19 cellular contexts compared by ENCODE assay signal in the genomic region with DNA sequence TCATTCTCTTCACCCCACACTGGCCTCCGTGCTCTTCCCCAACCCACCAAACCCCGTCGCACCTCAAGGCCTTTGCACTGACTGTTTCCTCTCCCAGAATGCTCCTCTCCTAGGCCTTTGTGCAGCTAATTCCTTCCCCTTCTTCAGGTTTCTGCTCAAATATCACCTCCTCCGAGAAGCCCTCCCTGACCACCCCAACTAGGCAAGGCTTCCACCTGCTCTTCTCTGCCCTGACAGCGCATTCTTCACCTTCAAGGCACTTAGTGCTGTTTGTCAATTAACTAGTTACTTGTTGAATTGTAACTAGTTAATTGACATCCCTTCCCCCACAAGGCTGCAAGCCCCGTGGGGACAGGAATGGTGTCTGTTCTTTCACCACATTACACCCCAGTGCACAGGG. TPM values are rescaled to one million over a fixed set of nuclear protein-coding genes. Genes with fewer than 3 reads are reported as not detected.
DNase-seq lines count a peak whose midpoint lies in the region; ATAC-seq, FAIRE-seq and TF ChIP-seq lines count a peak whose summit lies in the region.
"Had no signal": no experiment of that assay in that cellular context is flagged by ENCODE, and none has a peak within 500 bp of the region (broad histone marks: within the 10 kb centered on the region; RNA-seq: fewer than 3 reads in every experiment).

No MANE protein-coding gene starts in this region.

- H3K27ac Mint-ChIP-seq in glutamatergic neuron (ENCODE audit: unreplicated experiment) (no peak overlapping the region), type B pancreatic cell (peak overlapping the region; percentile 44), chondrocyte (ENCODE audit: unreplicated experiment) (no peak overlapping the region)

- TF ChIP-seq RAD21 in HepG2 (CRISPR knock-in tag; IDR thresholded peaks at IDR 0.05): no peak

- H4K20me1 ChIP-seq in HepG2 (ENCODE audit: insufficient read depth, low read length): no peaks in the 10 kb centered on the region

- H3K27ac ChIP-seq in HepG2 (ENCODE audit: extremely low read length, insufficient read depth, low read length): no peak overlapping the region
- no peak overlapping the region for H3K27ac ChIP-seq in right lobe of liver
- H3K27ac ChIP-seq in WERI-Rb-1: no peak overlapping the region
- H3K27ac ChIP-seq: C4-2B, HL-60 had no signal

- H3K9ac ChIP-seq in HepG2 (ENCODE audit: insufficient read depth, low read depth, low read length): no peak overlapping the region

- H3K4me3 ChIP-seq in HepG2 (replicated peaks in 1 of 3; ENCODE audit: insufficient read depth in 1 of 3, low read depth in 2 of 3, low read length in 3 of 3) (no peak overlapping the region), right lobe of liver (no peak overlapping the region), WERI-Rb-1 (ENCODE audit: low read depth, low read length) (no peak overlapping the region)

- no peak for FAIRE-seq in HepG2 (lab: Jason Lieb, UNC)
- FAIRE-seq: GM12892, GM19239 had no signal

- H3K4me1 Mint-ChIP-seq in glutamatergic neuron (ENCODE audit: low read depth, unreplicated experiment): peaks cover 6% of the 10 kb centered on the region
- H3K4me1 Mint-ChIP-seq in type B pancreatic cell (ENCODE audit: unreplicated experiment): peaks cover 21% of the 10 kb centered on the region
- peaks cover 4% of the 10 kb centered on the region for H3K4me1 Mint-ChIP-seq in chondrocyte (ENCODE audit: low read depth)

- H3K4me1 ChIP-seq in HepG2 (ENCODE audit: insufficient read depth, low read length) (peaks cover 17% of the 10 kb centered on the region), right lobe of liver (no peaks in the 10 kb centered on the region)

- 39% methylated on average over 6 of the region's 6 CpGs for WGBS in HepG2 (ENCODE audit: low lambda C conversion rate)
- WGBS in right lobe of liver (ENCODE audit: insufficient coverage, low coverage, low lambda C conversion rate, missing lambda C conversion rate): 54% methylated on average over 6 of the region's 6 CpGs

- H3K9me3 Mint-ChIP-seq in glutamatergic neuron (ENCODE audit: unreplicated experiment) (no peaks in the 10 kb centered on the region), type B pancreatic cell (peaks cover 4% of the 10 kb centered on the region), chondrocyte (ENCODE audit: low read depth) (no peaks in the 10 kb centered on the region)

- H3K36me3 Mint-ChIP-seq in glutamatergic neuron (ENCODE audit: unreplicated experiment) (no peaks in the 10 kb centered on the region), type B pancreatic cell (no peaks in the 10 kb centered on the region), chondrocyte (ENCODE audit: low read depth) (no peaks in the 10 kb centered on the region)
- H3K36me3 Mint-ChIP-seq: CD4-positive, alpha-beta memory T cell had no signal

- CTCF ChIA-PET in HepG2 (lab: Yijun Ruan, JAX; ENCODE audit: low intra/inter-chr PET ratio, low total read pairs): interaction anchor here (2.9 kb wide), 1 partner anchor 66 kb away, joined by 25 read pairs; no protein-coding TSS in a partner anchor

- intact Hi-C loops in HepG2 (cut with micrococcal nuclease; ENCODE audit: unreplicated experiment) (loop anchor here (10.0 kb wide), 1 partner anchor 224 kb away; no protein-coding TSS in a partner anchor), right lobe of liver (cut with DNase I) (loop anchor here (5.0 to 10.0 kb wide), 2 partner anchors 54 to 77 kb away; no protein-coding TSS in a partner anchor)

- peaks cover 0 to 11% of the 10 kb centered on the region in 2 experiments; a peak in 1 of 5 replicates for H3K27me3 ChIP-seq in HepG2 (ENCODE audit: control insufficient read depth in 1 of 2, insufficient read depth in 2 of 2, low read length in 2 of 2)
- no peaks in the 10 kb centered on the region for H3K27me3 ChIP-seq in right lobe of liver
- H3K27me3 ChIP-seq in WERI-Rb-1 (ENCODE audit: insufficient read depth, low read depth, severe bottlenecking): no peaks in the 10 kb centered on the region

- in situ Hi-C loops in HepG2 (cut with HindIII; ENCODE audit: extremely low pct_ligation_motif_present, low pct_unique_long_range_greater_than_20kb): no loop called here

- no peaks in the 10 kb centered on the region for H3K36me3 ChIP-seq in HepG2 (replicated peaks in 1 of 2; ENCODE audit: control insufficient read depth in 1 of 2, insufficient read depth in 2 of 2, low read length in 2 of 2)
- no peaks in the 10 kb centered on the region for H3K36me3 ChIP-seq in right lobe of liver
- no peaks in the 10 kb centered on the region for H3K36me3 ChIP-seq in WERI-Rb-1

- no peaks in the 10 kb centered on the region for H3K79me2 ChIP-seq in HepG2 (ENCODE audit: insufficient read depth, low read length)

- BruUV-seq in HepG2 (replicated peaks; lab: Mats Ljungman, UMichigan): no TSS peak

- POLR2A ChIA-PET in HepG2 (lab: Yijun Ruan, JAX): no interaction called here

- H3K27me3 Mint-ChIP-seq in glutamatergic neuron (ENCODE audit: unreplicated experiment): peaks cover 4% of the 10 kb centered on the region
- H3K27me3 Mint-ChIP-seq in type B pancreatic cell: peaks cover 5% of the 10 kb centered on the region
- H3K27me3 Mint-ChIP-seq in chondrocyte (ENCODE audit: low read depth): peaks cover 13% of the 10 kb centered on the region

- H3K4me3 Mint-ChIP-seq in glutamatergic neuron (ENCODE audit: unreplicated experiment): peak overlapping the region; percentile 49
- no peak overlapping the region for H3K4me3 Mint-ChIP-seq in type B pancreatic cell
- no peak overlapping the region for H3K4me3 Mint-ChIP-seq in chondrocyte (ENCODE audit: unreplicated experiment)

- no peak for TF ChIP-seq POLR2A in HepG2 (IDR thresholded peaks at IDR 0.05; ENCODE audit: insufficient read depth in 1 of 2, low read depth in 2 of 2, low read length in 2 of 2)
- no peak for TF ChIP-seq POLR2A in right lobe of liver (IDR thresholded peaks at IDR 0.05)

- TF ChIP-seq EP300 in HepG2 (IDR thresholded peaks at IDR 0.05; ENCODE audit: low read depth in 2 of 2, low read length in 2 of 2) (no peak), HepG2 (CRISPR knock-in tag; IDR thresholded peaks at IDR 0.05; ENCODE audit: borderline replicate concordance) (no peak)

- H3K9me3 ChIP-seq in HepG2 (ENCODE audit: low read length) (no peaks in the 10 kb centered on the region), right lobe of liver (no peaks in the 10 kb centered on the region), WERI-Rb-1 (ENCODE audit: severe bottlenecking) (no peaks in the 10 kb centered on the region)

- no peak for ATAC-seq in HepG2
- ATAC-seq in right lobe of liver: no peak
- ATAC-seq: HCT116 had no signal

- DNase-seq in HepG2 (ENCODE audit: low spot score) (no peak), right lobe of liver (no peak), glutamatergic neuron (no peak), type B pancreatic cell (ENCODE audit: extremely low spot score, unreplicated experiment) (no peak), chondrocyte (ENCODE audit: low spot score) (no peak), WERI-Rb-1 (no peak)
- DNase-seq: 8988T; ACHN; CD4-positive, alpha-beta memory T cell; DMS79 treated with DMSO at 0.1 percent for 48 hours; EL; GDM1; KBM-7 had no signal

- TF ChIP-seq CTCF in HepG2 (CRISPR knock-in tag; IDR thresholded peaks at IDR 0.05) (no peak), right lobe of liver (IDR thresholded peaks at IDR 0.05) (no peak), glutamatergic neuron (IDR thresholded peaks at IDR 0.05; ENCODE audit: partially characterized antibody, unreplicated experiment) (no peak), type B pancreatic cell (conservative IDR thresholded peaks at IDR 0.05) (no peak), chondrocyte (IDR thresholded peaks at IDR 0.05) (no peak), WERI-Rb-1 (IDR thresholded peaks at IDR 0.05; ENCODE audit: low read depth, low read length) (no peak)

- H3K4me2 ChIP-seq in HepG2 (ENCODE audit: low read depth, low read length): no peak overlapping the region

- H2AFZ ChIP-seq in HepG2 (ENCODE audit: low read length): no peak overlapping the region

RNA-seq across cellular contexts. Expression of gene NCCRP1, which starts 7.8 kb away (rescaled TPM):
- total RNA-seq in HepG2 (2016; rRNA removed; fragmentation: Illumina TruSeq; extraction: Trizol): not detected in 2 replicates
- total RNA-seq in HepG2 (2016; cell fraction: cytosol; rRNA removed; fragmentation: Illumina TruSeq; extraction: Trizol; ENCODE audit: low read depth): not detected in 2 replicates
- total RNA-seq in HepG2 (2016; cell fraction: insoluble cytoplasmic fraction; rRNA removed; fragmentation: Illumina TruSeq; extraction: Trizol): not detected in 2 replicates
- not detected in 2 replicates for total RNA-seq in HepG2 (2016; cell fraction: membrane; rRNA removed; fragmentation: Illumina TruSeq; extraction: Trizol)
- not detected in 2 replicates for total RNA-seq in HepG2 (2016; cell fraction: nucleus; rRNA removed; fragmentation: Illumina TruSeq; extraction: Trizol)
- polyA plus RNA-seq in HepG2 (2011; rRNA removed): not detected in 2 replicates
- polyA plus RNA-seq in HepG2 (2011; cell fraction: cytosol; rRNA removed): not detected in 2 replicates
- polyA plus RNA-seq in HepG2 (2011; cell fraction: nucleus; rRNA removed): not detected in 2 replicates
- polyA plus RNA-seq in HepG2 (2012): not detected in 2 replicates
- not detected in 2 replicates for polyA plus RNA-seq in HepG2 (2016; cell fraction: cytosol; fragmentation: Illumina TruSeq; extraction: Trizol; ENCODE audit: low read depth)
- polyA plus RNA-seq in HepG2 (2016; cell fraction: insoluble cytoplasmic fraction; fragmentation: Illumina TruSeq; extraction: Trizol; ENCODE audit: low read depth): not detected in 2 replicates
- not detected in 2 replicates for polyA plus RNA-seq in HepG2 (2016; cell fraction: membrane; fragmentation: Illumina TruSeq; extraction: Trizol; ENCODE audit: low read depth)
- polyA plus RNA-seq in HepG2 (2016; cell fraction: nucleus; fragmentation: Illumina TruSeq; extraction: Trizol; ENCODE audit: insufficient read depth, low read depth): not detected in 2 replicates
- polyA minus RNA-seq in HepG2 (2011; rRNA and poly(A)+ RNA removed; ENCODE audit: low replicate concordance): 0.06 and 0.70 TPM in 2 replicates
- polyA minus RNA-seq in HepG2 (2011; cell fraction: cytosol; rRNA and poly(A)+ RNA removed): not detected in 2 replicates
- polyA minus RNA-seq in HepG2 (2011; cell fraction: nucleus; rRNA and poly(A)+ RNA removed): not detected in 2 replicates
- total RNA-seq in right lobe of liver: not detected
- total RNA-seq in glutamatergic neuron (ENCODE audit: unreplicated experiment): 0.61 TPM
- total RNA-seq in type B pancreatic cell (ENCODE audit: low replicate concordance): 19.0 and 22.6 TPM in 2 replicates
- total RNA-seq in chondrocyte: not detected in 3 replicates
- total RNA-seq: CD4-positive, alpha-beta memory T cell; H4 had no signal
- polyA plus RNA-seq: CD4-positive, alpha-beta memory T cell had no signal

RNA-seq across cellular contexts. Expression of gene SYCN, which starts 15.1 kb away (rescaled TPM):
- not detected in 2 replicates for total RNA-seq in HepG2 (2016; rRNA removed; fragmentation: Illumina TruSeq; extraction: Trizol)
- not detected in 2 replicates for total RNA-seq in HepG2 (2016; cell fraction: cytosol; rRNA removed; fragmentation: Illumina TruSeq; extraction: Trizol; ENCODE audit: low read depth)
- not detected in 2 replicates for total RNA-seq in HepG2 (2016; cell fraction: insoluble cytoplasmic fraction; rRNA removed; fragmentation: Illumina TruSeq; extraction: Trizol)
- not detected in 2 replicates for total RNA-seq in HepG2 (2016; cell fraction: membrane; rRNA removed; fragmentation: Illumina TruSeq; extraction: Trizol)
- total RNA-seq in HepG2 (2016; cell fraction: nucleus; rRNA removed; fragmentation: Illumina TruSeq; extraction: Trizol): not detected in 2 replicates
- polyA plus RNA-seq in HepG2 (2011; rRNA removed): not detected in 2 replicates
- polyA plus RNA-seq in HepG2 (2011; cell fraction: cytosol; rRNA removed): not detected in 2 replicates
- not detected in 2 replicates for polyA plus RNA-seq in HepG2 (2011; cell fraction: nucleus; rRNA removed)
- polyA plus RNA-seq in HepG2 (2012): not detected in 2 replicates
- not detected in 2 replicates for polyA plus RNA-seq in HepG2 (2016; cell fraction: cytosol; fragmentation: Illumina TruSeq; extraction: Trizol; ENCODE audit: low read depth)
- polyA plus RNA-seq in HepG2 (2016; cell fraction: insoluble cytoplasmic fraction; fragmentation: Illumina TruSeq; extraction: Trizol; ENCODE audit: low read depth): not detected in 2 replicates
- polyA plus RNA-seq in HepG2 (2016; cell fraction: membrane; fragmentation: Illumina TruSeq; extraction: Trizol; ENCODE audit: low read depth): not detected in 2 replicates
- not detected in 2 replicates for polyA plus RNA-seq in HepG2 (2016; cell fraction: nucleus; fragmentation: Illumina TruSeq; extraction: Trizol; ENCODE audit: insufficient read depth, low read depth)
- polyA minus RNA-seq in HepG2 (2011; rRNA and poly(A)+ RNA removed; ENCODE audit: low replicate concordance): not detected in 2 replicates
- not detected in 2 replicates for polyA minus RNA-seq in HepG2 (2011; cell fraction: cytosol; rRNA and poly(A)+ RNA removed)
- polyA minus RNA-seq in HepG2 (2011; cell fraction: nucleus; rRNA and poly(A)+ RNA removed): not detected in 2 replicates
- total RNA-seq in right lobe of liver: not detected
- not detected for total RNA-seq in glutamatergic neuron (ENCODE audit: unreplicated experiment)
- total RNA-seq in type B pancreatic cell (ENCODE audit: low replicate concordance): not detected in 2 replicates
- not detected in 3 replicates for total RNA-seq in chondrocyte
- total RNA-seq: CD4-positive, alpha-beta memory T cell; H4 had no signal
- polyA plus RNA-seq: CD4-positive, alpha-beta memory T cell had no signal

RNA-seq across cellular contexts. Expression of gene IFNL3, which starts 55.8 kb away (rescaled TPM):
- total RNA-seq in HepG2 (2016; rRNA removed; fragmentation: Illumina TruSeq; extraction: Trizol): not detected in 2 replicates
- total RNA-seq in HepG2 (2016; cell fraction: cytosol; rRNA removed; fragmentation: Illumina TruSeq; extraction: Trizol; ENCODE audit: low read depth): not detected in 2 replicates
- total RNA-seq in HepG2 (2016; cell fraction: insoluble cytoplasmic fraction; rRNA removed; fragmentation: Illumina TruSeq; extraction: Trizol): not detected in 2 replicates
- not detected in 2 replicates for total RNA-seq in HepG2 (2016; cell fraction: membrane; rRNA removed; fragmentation: Illumina TruSeq; extraction: Trizol)
- total RNA-seq in HepG2 (2016; cell fraction: nucleus; rRNA removed; fragmentation: Illumina TruSeq; extraction: Trizol): not detected in 2 replicates
- polyA plus RNA-seq in HepG2 (2011; rRNA removed): not detected in 2 replicates
- polyA plus RNA-seq in HepG2 (2011; cell fraction: cytosol; rRNA removed): not detected in 2 replicates
- not detected in 2 replicates for polyA plus RNA-seq in HepG2 (2011; cell fraction: nucleus; rRNA removed)
- not detected in 2 replicates for polyA plus RNA-seq in HepG2 (2012)
- not detected in 2 replicates for polyA plus RNA-seq in HepG2 (2016; cell fraction: cytosol; fragmentation: Illumina TruSeq; extraction: Trizol; ENCODE audit: low read depth)
- not detected in 2 replicates for polyA plus RNA-seq in HepG2 (2016; cell fraction: insoluble cytoplasmic fraction; fragmentation: Illumina TruSeq; extraction: Trizol; ENCODE audit: low read depth)
- polyA plus RNA-seq in HepG2 (2016; cell fraction: membrane; fragmentation: Illumina TruSeq; extraction: Trizol; ENCODE audit: low read depth): not detected in 2 replicates
- not detected in 2 replicates for polyA plus RNA-seq in HepG2 (2016; cell fraction: nucleus; fragmentation: Illumina TruSeq; extraction: Trizol; ENCODE audit: insufficient read depth, low read depth)
- not detected in 2 replicates for polyA minus RNA-seq in HepG2 (2011; rRNA and poly(A)+ RNA removed; ENCODE audit: low replicate concordance)
- not detected in 2 replicates for polyA minus RNA-seq in HepG2 (2011; cell fraction: cytosol; rRNA and poly(A)+ RNA removed)
- not detected in 2 replicates for polyA minus RNA-seq in HepG2 (2011; cell fraction: nucleus; rRNA and poly(A)+ RNA removed)
- not detected for total RNA-seq in right lobe of liver
- total RNA-seq in glutamatergic neuron (ENCODE audit: unreplicated experiment): not detected
- total RNA-seq in type B pancreatic cell (ENCODE audit: low replicate concordance): not detected in 2 replicates
- not detected in 3 replicates for total RNA-seq in chondrocyte
- total RNA-seq: CD4-positive, alpha-beta memory T cell; H4 had no signal
- polyA plus RNA-seq: CD4-positive, alpha-beta memory T cell had no signal

RNA-seq across cellular contexts. Expression of gene IFNL4, which starts 59.7 kb away (rescaled TPM):
- total RNA-seq in HepG2 (2016; rRNA removed; fragmentation: Illumina TruSeq; extraction: Trizol): not detected in 2 replicates
- total RNA-seq in HepG2 (2016; cell fraction: cytosol; rRNA removed; fragmentation: Illumina TruSeq; extraction: Trizol; ENCODE audit: low read depth): not detected in 2 replicates
- total RNA-seq in HepG2 (2016; cell fraction: insoluble cytoplasmic fraction; rRNA removed; fragmentation: Illumina TruSeq; extraction: Trizol): not detected in 2 replicates
- total RNA-seq in HepG2 (2016; cell fraction: membrane; rRNA removed; fragmentation: Illumina TruSeq; extraction: Trizol): not detected in 2 replicates
- total RNA-seq in HepG2 (2016; cell fraction: nucleus; rRNA removed; fragmentation: Illumina TruSeq; extraction: Trizol): not detected in 2 replicates
- polyA plus RNA-seq in HepG2 (2011; rRNA removed): not detected in 2 replicates
- polyA plus RNA-seq in HepG2 (2011; cell fraction: cytosol; rRNA removed): not detected in 2 replicates
- polyA plus RNA-seq in HepG2 (2011; cell fraction: nucleus; rRNA removed): not detected in 2 replicates
- polyA plus RNA-seq in HepG2 (2012): not detected in 2 replicates
- polyA plus RNA-seq in HepG2 (2016; cell fraction: cytosol; fragmentation: Illumina TruSeq; extraction: Trizol; ENCODE audit: low read depth): not detected in 2 replicates
- not detected in 2 replicates for polyA plus RNA-seq in HepG2 (2016; cell fraction: insoluble cytoplasmic fraction; fragmentation: Illumina TruSeq; extraction: Trizol; ENCODE audit: low read depth)
- not detected in 2 replicates for polyA plus RNA-seq in HepG2 (2016; cell fraction: membrane; fragmentation: Illumina TruSeq; extraction: Trizol; ENCODE audit: low read depth)
- not detected in 2 replicates for polyA plus RNA-seq in HepG2 (2016; cell fraction: nucleus; fragmentation: Illumina TruSeq; extraction: Trizol; ENCODE audit: insufficient read depth, low read depth)
- not detected in 2 replicates for polyA minus RNA-seq in HepG2 (2011; rRNA and poly(A)+ RNA removed; ENCODE audit: low replicate concordance)
- polyA minus RNA-seq in HepG2 (2011; cell fraction: cytosol; rRNA and poly(A)+ RNA removed): not detected in 2 replicates
- polyA minus RNA-seq in HepG2 (2011; cell fraction: nucleus; rRNA and poly(A)+ RNA removed): not detected in 2 replicates
- total RNA-seq in right lobe of liver: not detected
- not detected for total RNA-seq in glutamatergic neuron (ENCODE audit: unreplicated experiment)
- total RNA-seq in type B pancreatic cell (ENCODE audit: low replicate concordance): not detected in 2 replicates
- not detected in 3 replicates for total RNA-seq in chondrocyte
- total RNA-seq: CD4-positive, alpha-beta memory T cell; H4 had no signal
- polyA plus RNA-seq: CD4-positive, alpha-beta memory T cell had no signal

Comparison
In these comparisons a context has a peak if more than half of its experiments do, and no peak if none do; other contexts are left out.
1. RNA of gene NCCRP1, which starts 7.8 kb away (total RNA-seq): 19.0 to 22.6 TPM in type B pancreatic cell; 0.61 TPM in glutamatergic neuron (single experiment), not detected in HepG2, not detected in right lobe of liver and not detected in chondrocyte; every median in the first group is over 10 times any median in the second.